20 cellular contexts compared by ENCODE assay signal in genomic region chr10:20181408-20181807, GRCh38.
"Had no signal": no experiment of that assay in that cellular context is flagged by ENCODE, and none has a peak within 500 bp of the region (broad histone marks: within the 10 kb centered on the region; RNA-seq: fewer than 3 reads in every experiment).

No MANE protein-coding gene starts in this region.

- H3K4me3 ChIP-seq: body of pancreas, gastrocnemius medialis, heart left ventricle, left lung, mucosa of descending colon, pancreas, tibial artery had no signal

- FAIRE-seq: colon, pancreas had no signal

- H3K9me3 Mint-ChIP-seq: activated naive CD4-positive, alpha-beta T cell treated with anti-CD3 and anti-CD28 coated beads for 36 hours had no signal

- H3K36me3 Mint-ChIP-seq: memory B cell; naive thymus-derived CD4-positive, alpha-beta T cell had no signal

- H3K9me3 ChIP-seq: body of pancreas, gastrocnemius medialis, heart left ventricle, left lung, mucosa of descending colon, neutrophil, pancreas, tibial artery had no signal

- ATAC-seq: activated CD8-positive, alpha-beta T cell treated with anti-CD3 and anti-CD28 coated beads, Interleukin-2, amount 10 ng/mL, durations not matched to agents 7 days and 5 days; body of pancreas; gastrocnemius medialis; heart left ventricle; left lung; mucosa of descending colon; naive thymus-derived CD4-positive, alpha-beta T cell; pancreas had no signal

- H3K4me3 Mint-ChIP-seq: activated CD4-positive, alpha-beta T cell treated with anti-CD3 and anti-CD28 coated beads, Interleukin-2, amount 10 ng/mL, durations not matched to agents 7 days and 5 days; activated CD8-positive, alpha-beta T cell treated with anti-CD3 and anti-CD28 coated beads, Interleukin-2, amount 10 ng/mL, durations not matched to agents 7 days and 5 days; activated naive CD4-positive, alpha-beta T cell treated with anti-CD3 and anti-CD28 coated beads for 36 hours; activated T-cell treated with anti-CD3 and anti-CD28 coated beads, Interleukin-2, amount 50 U/mL, for 24 hours; memory B cell; naive thymus-derived CD4-positive, alpha-beta T cell had no signal

- H3K4me1 Mint-ChIP-seq: activated CD4-positive, alpha-beta T cell treated with anti-CD3 and anti-CD28 coated beads, Interleukin-2, amount 10 ng/mL, durations not matched to agents 7 days and 5 days; memory B cell; naive thymus-derived CD4-positive, alpha-beta T cell had no signal

- H3K27ac ChIP-seq: body of pancreas, gastrocnemius medialis, heart left ventricle, left lung, neutrophil, pancreas, tibial artery had no signal

- H3K36me3 ChIP-seq: gastrocnemius medialis, pancreas had no signal

- H3K27me3 ChIP-seq: body of pancreas, gastrocnemius medialis, heart left ventricle, left lung, neutrophil, pancreas, tibial artery had no signal

- H3K27me3 Mint-ChIP-seq: activated CD4-positive, alpha-beta T cell treated with anti-CD3 and anti-CD28 coated beads, Interleukin-2, amount 10 ng/mL, durations not matched to agents 7 days and 5 days; activated T-cell treated with anti-CD3 and anti-CD28 coated beads, Interleukin-2, amount 50 U/mL, for 24 hours; memory B cell; naive thymus-derived CD4-positive, alpha-beta T cell had no signal

- H3K27ac Mint-ChIP-seq: activated CD4-positive, alpha-beta T cell treated with anti-CD3 and anti-CD28 coated beads, Interleukin-2, amount 10 ng/mL, durations not matched to agents 7 days and 5 days; activated CD8-positive, alpha-beta T cell treated with anti-CD3 and anti-CD28 coated beads, Interleukin-2, amount 10 ng/mL, durations not matched to agents 7 days and 5 days; activated naive CD4-positive, alpha-beta T cell treated with anti-CD3 and anti-CD28 coated beads for 36 hours; activated T-cell treated with anti-CD3 and anti-CD28 coated beads, Interleukin-2, amount 50 U/mL, for 24 hours; activated T-helper 2 cell treated with anti-CD3 and anti-CD28 coated beads, Interferon-gamma antibody, Interleukin-2, Interleukin-4, amounts not matched to agents 10 μg/mL and 5 μg/mL and 100 μg/mL, durations not matched to agents 14 hours and 24 hours and 36 hours; memory B cell; naive thymus-derived CD4-positive, alpha-beta T cell had no signal

- DNase-seq: activated CD4-positive, alpha-beta T cell treated with anti-CD3 and anti-CD28 coated beads, Interleukin-2, amount 10 ng/mL, durations not matched to agents 7 days and 5 days; activated CD8-positive, alpha-beta T cell treated with anti-CD3 and anti-CD28 coated beads, Interleukin-2, amount 10 ng/mL, durations not matched to agents 7 days and 5 days; activated naive CD4-positive, alpha-beta T cell treated with anti-CD3 and anti-CD28 coated beads for 36 hours; activated T-cell treated with anti-CD3 and anti-CD28 coated beads, Interleukin-2, amount 50 U/mL, for 24 hours; body of pancreas; gastrocnemius medialis; heart left ventricle; left lung; mucosa of descending colon; naive thymus-derived CD4-positive, alpha-beta T cell; pancreas; stimulated activated CD8-positive, alpha-beta memory T cell treated with anti-CD3 and anti-CD28 coated beads, Interleukin-4, amount 100 ng/mL, for 48 hours; stimulated activated naive CD4-positive, alpha-beta T cell; T-helper 1 cell; T-helper 9 cell; tibial artery had no signal

- H3K4me1 ChIP-seq: body of pancreas, gastrocnemius medialis, heart left ventricle, left lung, pancreas, tibial artery had no signal
